ENCODE assay signal across 21 cellular contexts in the genomic region with DNA sequence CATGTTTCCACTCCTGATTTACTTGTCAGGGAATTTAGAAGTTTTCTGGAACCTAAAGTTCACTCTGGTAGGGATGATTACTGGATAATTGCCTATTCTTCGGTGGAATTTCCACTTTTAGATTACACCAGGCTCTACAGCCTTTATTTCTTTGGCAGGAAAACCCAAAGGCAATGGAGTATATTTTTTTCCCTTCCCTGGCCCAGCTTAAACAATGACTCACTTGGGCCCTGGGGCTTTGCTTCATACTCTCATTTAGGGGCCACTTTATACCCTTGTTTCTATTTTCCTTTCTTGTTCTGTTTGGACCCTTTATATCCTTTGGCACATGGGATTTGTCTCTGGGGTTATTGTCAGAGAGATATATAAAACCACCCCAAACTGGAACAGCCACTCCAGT.
DNase-seq lines count a peak whose midpoint lies in the region; ATAC-seq lines count a peak whose summit lies in the region.
"Had no signal": no experiment of that assay in that cellular context is flagged by ENCODE, and none has a peak within 500 bp of the region (broad histone marks: within the 10 kb centered on the region; RNA-seq: fewer than 3 reads in every experiment).

No MANE protein-coding gene starts in this region.

- DNase-seq in Right ventricle myocardium inferior (ENCODE audit: missing footprints), result no peak
- no peak for DNase-seq in cardiac septum (ENCODE audit: low spot score)
- DNase-seq in fibroblast of gingiva (ENCODE audit: low read depth), result peak; percentile 60
- DNase-seq in iris pigment epithelial cell (ENCODE audit: low read depth), result peak; percentile 16
- no peak for DNase-seq in NCI-H446 treated with DMSO at 0.1 percent for 48 hours (lab: John Stamatoyannopoulos, UW)
- DNase-seq in activated CD4-positive, CD25-positive, alpha-beta regulatory T cell treated with anti-CD3 and anti-CD28 coated beads, Interleukin-2, amount 50 U/mL, for 72 hours, result no peak
- DNase-seq: 8988T; activated B cell treated with CpG ODN at 0.5 μM for 24 hours; activated CD4-positive, alpha-beta memory T cell treated with anti-CD3 and anti-CD28 coated beads, Interleukin-2, amount 10 ng/mL, durations not matched to agents 7 days and 5 days; activated naive CD4-positive, alpha-beta T cell treated with anti-CD3 and anti-CD28 coated beads, Interleukin-2, amount 10 ng/mL, durations not matched to agents 7 days and 5 days; activated T-cell treated with anti-CD3 and anti-CD28 coated beads, Interleukin-2, amount 50 U/mL, for 1 hour; brain microvascular endothelial cell; immature natural killer cell; naive B cell; NCI-H1436 treated with DMSO at 0.1 percent for 48 hours; NCI-H82; PC-3; small intestine; stimulated activated CD4-positive, alpha-beta T cell treated with anti-CD3 and anti-CD28 coated beads, Interleukin-4, amount 100 ng/mL, for 24 hours had no signal

- intact Hi-C loops in Right ventricle myocardium inferior (cut with DNase I) (no loop called here), cardiac septum (cut with DNase I) (no loop called here)

- ATAC-seq in Right ventricle myocardium inferior (peak; percentile 93), HG02973 (IDR thresholded peaks at IDR 0.05; ENCODE audit: unreplicated experiment) (no peak), esophagus mucosa (no peak)
- ATAC-seq: PC-3 had no signal

Comparison
In these comparisons a context has a peak if more than half of its experiments do, and no peak if none do; other contexts are left out.
1. DNase-seq: peak in fibroblast of gingiva (single experiment) and iris pigment epithelial cell (single experiment); none in Right ventricle myocardium inferior (single experiment), cardiac septum (single experiment), NCI-H446 treated with DMSO at 0.1 percent for 48 hours (single experiment) and activated CD4-positive, CD25-positive, alpha-beta regulatory T cell treated with anti-CD3 and anti-CD28 coated beads, Interleukin-2, amount 50 U/mL, for 72 hours (single experiment).